Comparison of ENCODE assay signal across 19 cellular contexts in the genomic region with DNA sequence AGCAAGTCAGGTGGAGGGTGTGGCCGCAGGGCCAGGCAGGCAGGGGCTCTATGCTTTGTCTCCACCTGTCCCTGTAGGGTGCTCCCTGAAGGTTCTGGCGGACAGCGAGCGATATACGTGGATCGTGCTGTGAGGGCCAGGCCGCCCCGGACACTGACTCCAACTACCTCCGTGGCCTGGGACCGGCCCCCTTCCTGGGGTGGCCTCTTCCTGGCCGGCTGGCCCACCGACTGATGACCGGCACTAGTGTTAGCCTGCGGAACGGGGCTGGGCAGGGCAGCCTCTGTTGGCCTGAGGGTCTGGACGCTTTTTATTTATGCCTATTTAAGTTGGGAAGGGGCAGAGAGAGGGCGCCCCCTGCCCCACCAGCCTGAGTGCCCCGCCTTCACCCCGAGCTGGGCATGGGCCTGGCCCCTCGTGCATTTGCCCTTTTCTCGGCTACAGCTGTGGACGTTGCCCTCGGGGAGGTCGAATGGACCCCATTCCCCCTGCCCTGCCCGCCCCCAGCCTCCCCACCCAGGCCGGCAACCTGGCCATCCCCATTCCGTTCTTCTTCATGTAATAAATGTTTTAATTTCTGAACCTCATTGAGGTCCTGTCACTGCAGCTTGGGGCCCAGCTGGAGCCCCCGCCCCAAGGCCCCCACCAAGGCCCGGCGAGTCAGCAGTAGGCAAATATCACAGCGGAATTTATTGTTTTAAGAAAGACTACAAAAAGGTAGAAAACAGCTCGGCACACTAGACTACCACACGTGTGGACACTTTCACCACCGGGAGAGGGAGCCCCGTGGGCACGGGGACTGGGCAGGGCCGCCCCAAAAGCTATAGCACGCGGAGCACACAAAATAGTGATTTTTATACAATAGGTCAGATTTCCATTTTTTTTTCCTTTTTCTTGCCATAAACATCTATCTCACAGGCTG. TPM values are rescaled to one million over a fixed set of nuclear protein-coding genes. Genes with fewer than 3 reads are reported as not detected.
A peak's percentile ranks its signal among the peaks of the same experiment; 100 is the strongest.
DNase-seq lines count a peak whose midpoint lies in the region; ATAC-seq and TF ChIP-seq lines count a peak whose summit lies in the region.
"Had no signal": no experiment of that assay in that cellular context is flagged by ENCODE, and none has a peak within 500 bp of the region (broad histone marks: within the 10 kb centered on the region; RNA-seq: fewer than 3 reads in every experiment).

No MANE protein-coding gene starts in this region.

- TF ChIP-seq CTCF in CD4-positive, alpha-beta T cell (IDR thresholded peaks at IDR 0.05) = no peak
- TF ChIP-seq CTCF in Panc1 (IDR thresholded peaks at IDR 0.05) = no peak
- TF ChIP-seq CTCF in endothelial cell (IDR thresholded peaks at IDR 0.05; ENCODE audit: unreplicated experiment) = no peak

- H3K4me3 Mint-ChIP-seq in CD4-positive, alpha-beta T cell = no peak overlapping the region
- H3K4me3 Mint-ChIP-seq in endothelial cell (ENCODE audit: unreplicated experiment) = peak overlapping the region; percentile 57
- no peak overlapping the region for H3K4me3 Mint-ChIP-seq in naive thymus-derived CD4-positive, alpha-beta T cell
- H3K4me3 Mint-ChIP-seq: activated T-cell treated with anti-CD3 and anti-CD28 coated beads, Interleukin-2, amount 50 U/mL, for 72 hours; immature natural killer cell had no signal

- ATAC-seq in CD4-positive, alpha-beta T cell (ENCODE audit: poor library complexity) = peak; percentile 27
- peak; percentile 10; the same call in 1 of the 2 replicates for ATAC-seq in Panc1
- no peak for ATAC-seq in naive thymus-derived CD4-positive, alpha-beta T cell
- ATAC-seq in GM18873 (IDR thresholded peaks at IDR 0.05; ENCODE audit: low FRiP score, unreplicated experiment) = no peak
- no peak for ATAC-seq in HG02852 (IDR thresholded peaks at IDR 0.05; ENCODE audit: unreplicated experiment)

- CTCF ChIA-PET in CD4-positive, alpha-beta T cell (lab: Charles Lee) = interaction anchor here (1.1 to 1.6 kb wide), 3 partner anchors 24 to 70 kb away, joined by 3 to 9 read pairs (median 3); a partner anchor contains a TSS
- CTCF ChIA-PET in Panc1 (lab: Charles Lee) = no interaction called here
- CTCF ChIA-PET in naive thymus-derived CD4-positive, alpha-beta T cell (lab: Charles Lee) = interaction anchor here (1.1 to 1.2 kb wide), 2 partner anchors 16 to 91 kb away, joined by 3 to 4 read pairs; no protein-coding TSS in a partner anchor

- H3K27me3 ChIP-seq in CD4-positive, alpha-beta T cell (ENCODE audit: control insufficient read depth, insufficient read depth, low read length) = no peaks in the 10 kb centered on the region
- no peaks in the 10 kb centered on the region for H3K27me3 ChIP-seq in Panc1 (ENCODE audit: control insufficient read depth, insufficient read depth, low read length)
- H3K27me3 ChIP-seq in naive thymus-derived CD4-positive, alpha-beta T cell (ENCODE audit: control insufficient read depth in 2 of 2, insufficient read depth in 2 of 2, low read length in 2 of 2) = no peaks in the 10 kb centered on the region
- H3K27me3 ChIP-seq: Peyer's patch had no signal

- H3K4me1 ChIP-seq in Panc1 (ENCODE audit: control insufficient read depth, insufficient read depth, low read length) = no peaks in the 10 kb centered on the region
- no peaks in the 10 kb centered on the region for H3K4me1 ChIP-seq in naive thymus-derived CD4-positive, alpha-beta T cell (ENCODE audit: control insufficient read depth in 2 of 2, insufficient read depth in 2 of 2, low read length in 2 of 2)
- H3K4me1 ChIP-seq: Peyer's patch, psoas muscle had no signal

- H3K9me3 Mint-ChIP-seq in CD4-positive, alpha-beta T cell = no peaks in the 10 kb centered on the region
- H3K9me3 Mint-ChIP-seq in endothelial cell (ENCODE audit: unreplicated experiment) = no peaks in the 10 kb centered on the region
- no peaks in the 10 kb centered on the region for H3K9me3 Mint-ChIP-seq in naive thymus-derived CD4-positive, alpha-beta T cell
- H3K9me3 Mint-ChIP-seq: activated T-cell treated with anti-CD3 and anti-CD28 coated beads, Interleukin-2, amount 50 U/mL, for 72 hours; immature natural killer cell had no signal

- in situ Hi-C loops in Panc1 (cut with HindIII; ENCODE audit: low pct_unique_long_range_greater_than_20kb, low sequenced_read_pairs) = no loop called here

- no peaks in the 10 kb centered on the region for H3K9me3 ChIP-seq in CD4-positive, alpha-beta T cell (ENCODE audit: control insufficient read depth, low read length)
- no peaks in the 10 kb centered on the region for H3K9me3 ChIP-seq in Panc1 (ENCODE audit: control insufficient read depth, insufficient read depth, low read depth, low read length)
- H3K9me3 ChIP-seq in naive thymus-derived CD4-positive, alpha-beta T cell (ENCODE audit: control insufficient read depth in 2 of 3, low read length in 3 of 3) = no peaks in the 10 kb centered on the region
- H3K9me3 ChIP-seq: psoas muscle had no signal

- intact Hi-C loops in CD4-positive, alpha-beta T cell (cut with DNase I, micrococcal nuclease) = no loop called here
- intact Hi-C loops in Panc1 (cut with micrococcal nuclease; ENCODE audit: unreplicated experiment) = no loop called here
- intact Hi-C loops in naive thymus-derived CD4-positive, alpha-beta T cell (cut with micrococcal nuclease) = loop anchor here in 1 of 2 donors (1.0 to 2.0 kb wide), 2 partner anchors 72 to 87 kb away; no protein-coding TSS in a partner anchor

- peaks cover 56% of the 10 kb centered on the region for H3K36me3 Mint-ChIP-seq in CD4-positive, alpha-beta T cell (ENCODE audit: low read depth)
- peaks cover 22% of the 10 kb centered on the region for H3K36me3 Mint-ChIP-seq in endothelial cell (ENCODE audit: low read depth, unreplicated experiment)
- peaks cover 0 to 31% (median 10%) of the 10 kb centered on the region in 5 donors for H3K36me3 Mint-ChIP-seq in naive thymus-derived CD4-positive, alpha-beta T cell

- BruUV-seq in Panc1 (replicated peaks; lab: Mats Ljungman, UMichigan) = no TSS peak

- H3K27ac ChIP-seq in CD4-positive, alpha-beta T cell (ENCODE audit: low read depth, low read length) = no peak overlapping the region
- no peak overlapping the region for H3K27ac ChIP-seq in Panc1 (ENCODE audit: low read length)
- no peak overlapping the region for H3K27ac ChIP-seq in naive thymus-derived CD4-positive, alpha-beta T cell (ENCODE audit: low read depth, low read length)
- H3K27ac ChIP-seq: Peyer's patch, psoas muscle had no signal

- peaks cover 5% of the 10 kb centered on the region for H3K4me1 Mint-ChIP-seq in CD4-positive, alpha-beta T cell (ENCODE audit: low read depth)
- H3K4me1 Mint-ChIP-seq in endothelial cell (ENCODE audit: unreplicated experiment) = peaks cover 4% of the 10 kb centered on the region
- peaks cover 0 to 5% (median 3%) of the 10 kb centered on the region in 7 donors for H3K4me1 Mint-ChIP-seq in naive thymus-derived CD4-positive, alpha-beta T cell
- H3K4me1 Mint-ChIP-seq: immature natural killer cell had no signal

- H3K4me3 ChIP-seq in Panc1 (ENCODE audit: low read depth in 2 of 2, low read length in 2 of 2) = no peak overlapping the region
- no peak overlapping the region for H3K4me3 ChIP-seq in naive thymus-derived CD4-positive, alpha-beta T cell (ENCODE audit: low read length)
- H3K4me3 ChIP-seq: Peyer's patch, psoas muscle had no signal

- H3K27ac Mint-ChIP-seq in CD4-positive, alpha-beta T cell = peak overlapping the region; percentile 49
- H3K27ac Mint-ChIP-seq in endothelial cell (ENCODE audit: unreplicated experiment) = peak overlapping the region; percentile 52
- peak overlapping the region in 6 of 9 donors; percentile 24 to 75 (median 50) for H3K27ac Mint-ChIP-seq in naive thymus-derived CD4-positive, alpha-beta T cell
- H3K27ac Mint-ChIP-seq: activated T-cell treated with anti-CD3 and anti-CD28 coated beads, Interleukin-2, amount 50 U/mL, for 72 hours had no signal

- POLR2A ChIA-PET in CD4-positive, alpha-beta T cell (lab: Charles Lee) = interaction anchor here (1.0 to 2.0 kb wide), 5 partner anchors 9 to 96 kb away, joined by 3 to 7 read pairs (median 4); a partner anchor contains a TSS
- POLR2A ChIA-PET in Panc1 (lab: Charles Lee) = no interaction called here
- POLR2A ChIA-PET in naive thymus-derived CD4-positive, alpha-beta T cell (lab: Charles Lee) = interaction anchor here (0.8 to 2.2 kb wide), 5 partner anchors 8 to 87 kb away, joined by 3 to 6 read pairs (median 4); a partner anchor contains a TSS

- H3K27me3 Mint-ChIP-seq in CD4-positive, alpha-beta T cell = no peaks in the 10 kb centered on the region
- H3K27me3 Mint-ChIP-seq in endothelial cell (ENCODE audit: unreplicated experiment) = peaks cover 19% of the 10 kb centered on the region
- no peaks in the 10 kb centered on the region for H3K27me3 Mint-ChIP-seq in naive thymus-derived CD4-positive, alpha-beta T cell

- no peaks in the 10 kb centered on the region for H3K36me3 ChIP-seq in Panc1 (ENCODE audit: control insufficient read depth, insufficient read depth, low read length)
- H3K36me3 ChIP-seq in naive thymus-derived CD4-positive, alpha-beta T cell (ENCODE audit: control insufficient read depth in 2 of 3, insufficient read depth in 3 of 3, low read length in 3 of 3) = peaks cover 0 to 87% (median 0%) of the 10 kb centered on the region in 3 experiments

- DNase-seq in CD4-positive, alpha-beta T cell = no peak
- DNase-seq in Panc1 (ENCODE audit: low read depth, low spot score) = no peak
- no peak for DNase-seq in endothelial cell (ENCODE audit: low spot score)
- DNase-seq in naive thymus-derived CD4-positive, alpha-beta T cell = peak in 1 of 9 donors; percentile 14
- no peak for DNase-seq in SIG-M5 (lab: John Stamatoyannopoulos, UW)
- DNase-seq: activated T-cell treated with anti-CD3 and anti-CD28 coated beads, Interleukin-2, amount 50 U/mL, for 72 hours; C1 segment of cervical spinal cord; DMS153; head of caudate nucleus; immature natural killer cell; NCI-H1436 treated with DMSO at 0.1 percent for 48 hours; NCI-H2171 treated with DMSO at 0.1 percent for 48 hours; Peyer's patch; psoas muscle; stimulated activated CD4-positive, alpha-beta T cell treated with anti-CD3 and anti-CD28 coated beads, Interleukin-4, amount 100 ng/mL, for 4 hours had no signal

RNA-seq across cellular contexts. Expression of a gene that starts 8.8 kb away (rescaled TPM):
- 10 to 100 TPM; 84.9 to 85.0 TPM for total RNA-seq in CD4-positive, alpha-beta T cell
- total RNA-seq in Panc1 (2021; ENCODE audit: unreplicated experiment) (38.8 TPM), endothelial cell (ENCODE audit: unreplicated experiment) (53.0 TPM)
- polyA plus RNA-seq in Panc1 (2012; ENCODE audit: insufficient read length) = 36.7 TPM
- 10 to 100 TPM; 68.5 to 92.0 (median 87.2) TPM for total RNA-seq in naive thymus-derived CD4-positive, alpha-beta T cell
- polyA plus RNA-seq in naive thymus-derived CD4-positive, alpha-beta T cell = 1 to 10 TPM; 3.7 to 8.8 TPM

RNA-seq across cellular contexts. Expression of a gene that starts 22.9 kb away (rescaled TPM):
- not detected for total RNA-seq in CD4-positive, alpha-beta T cell
- total RNA-seq in Panc1 (2021; ENCODE audit: unreplicated experiment) (1.4 TPM), endothelial cell (ENCODE audit: unreplicated experiment) (not detected)
- polyA plus RNA-seq in Panc1 (2012; ENCODE audit: insufficient read length) = 1.3 TPM
- total RNA-seq in naive thymus-derived CD4-positive, alpha-beta T cell = under 1 TPM in 1 of 5 experiments, not detected in 4; 0.59 TPM
- under 1 TPM in 1 of 2 donors, not detected in 1; 0.33 TPM for polyA plus RNA-seq in naive thymus-derived CD4-positive, alpha-beta T cell
- total RNA-seq: lung microvascular endothelial cell, temporal lobe had no signal
- polyA plus RNA-seq: immature natural killer cell had no signal

RNA-seq across cellular contexts. Expression of a gene that starts 45.0 kb away (rescaled TPM):
- total RNA-seq in CD4-positive, alpha-beta T cell = 10 to 100 TPM; 14.6 to 16.3 TPM
- total RNA-seq in Panc1 (2021; ENCODE audit: unreplicated experiment) (15.2 TPM), endothelial cell (ENCODE audit: unreplicated experiment) (16.2 TPM)
- 31.2 TPM for polyA plus RNA-seq in Panc1 (2012; ENCODE audit: insufficient read length)
- 10 to 100 TPM; 15.7 to 23.5 (median 20.5) TPM for total RNA-seq in naive thymus-derived CD4-positive, alpha-beta T cell
- polyA plus RNA-seq in naive thymus-derived CD4-positive, alpha-beta T cell = 1 to 10 TPM; 1.0 TPM

RNA-seq across cellular contexts. Expression of a gene that starts 55.1 kb away (rescaled TPM):
- total RNA-seq in CD4-positive, alpha-beta T cell = 10 to 100 TPM; 16.4 to 16.9 TPM
- total RNA-seq in Panc1 (2021; ENCODE audit: unreplicated experiment) (28.0 TPM), endothelial cell (ENCODE audit: unreplicated experiment) (17.1 TPM)
- 30.8 TPM for polyA plus RNA-seq in Panc1 (2012; ENCODE audit: insufficient read length)
- 10 to 100 TPM; 21.0 to 33.1 (median 29.8) TPM for total RNA-seq in naive thymus-derived CD4-positive, alpha-beta T cell
- polyA plus RNA-seq in naive thymus-derived CD4-positive, alpha-beta T cell = 10 to 100 TPM in 1 of 2 donors, 1 to 10 TPM in 1; 4.1 to 13.3 TPM

RNA-seq across cellular contexts. Expression of a gene that starts 55.2 kb away (rescaled TPM):
- total RNA-seq in CD4-positive, alpha-beta T cell = 1 to 10 TPM; 1.1 to 1.3 TPM
- total RNA-seq in Panc1 (2021; ENCODE audit: unreplicated experiment) (6.5 TPM), endothelial cell (ENCODE audit: unreplicated experiment) (3.4 TPM)
- polyA plus RNA-seq in Panc1 (2012; ENCODE audit: insufficient read length) = 10.9 TPM
- 10 to 100 TPM in 1 of 5 experiments, 1 to 10 TPM in 4; 1.8 to 13.7 (median 2.9) TPM for total RNA-seq in naive thymus-derived CD4-positive, alpha-beta T cell
- 1 to 10 TPM in 1 of 2 donors, under 1 TPM in 1; 0.56 to 1.6 TPM for polyA plus RNA-seq in naive thymus-derived CD4-positive, alpha-beta T cell

Comparison
In these comparisons a context has a peak if more than half of its experiments do, and no peak if none do; other contexts are left out.
1. ATAC-seq: peak in CD4-positive, alpha-beta T cell (single experiment) and Panc1 (single experiment); none in naive thymus-derived CD4-positive, alpha-beta T cell (single experiment), GM18873 (single experiment) and HG02852 (single experiment).
2. Peak in every context shown above with its lines, with median percentiles within 50 percentile points of each other: H3K27ac Mint-ChIP-seq.